9 cellular contexts compared by ENCODE assay signal in the genomic region with DNA sequence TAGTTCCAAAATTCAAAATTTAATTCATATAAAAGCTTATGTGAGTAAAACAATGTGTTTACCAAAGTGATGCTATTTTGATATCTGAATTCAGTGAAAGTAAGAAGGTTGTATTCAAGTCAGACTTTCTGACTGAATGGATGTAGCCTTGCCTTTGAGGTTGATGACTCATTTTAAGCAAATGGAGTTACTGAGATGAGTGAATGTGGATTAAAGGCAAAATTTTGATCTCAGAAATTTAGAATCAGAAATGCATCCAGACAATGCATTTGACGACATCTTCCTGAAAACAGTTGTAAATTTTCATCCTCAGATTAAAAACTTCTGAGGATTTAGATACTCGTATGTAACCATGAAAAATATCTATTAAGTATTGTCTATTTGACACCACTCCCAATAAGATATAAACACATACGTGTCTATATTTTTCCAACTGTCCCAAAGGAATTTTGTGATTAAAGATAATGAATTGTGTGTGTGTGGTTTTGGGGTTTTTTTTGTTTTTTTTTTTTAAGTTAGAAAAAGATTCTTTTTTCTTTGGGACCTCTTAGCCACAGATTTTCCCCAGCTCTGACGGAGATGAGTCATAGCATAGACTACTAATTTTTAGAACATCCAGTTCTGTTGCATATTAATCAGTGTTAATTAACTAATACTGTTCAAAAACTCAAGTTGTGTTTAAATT.
DNase-seq lines count a peak whose midpoint lies in the region; ATAC-seq lines count a peak whose summit lies in the region.
"Had no signal": no experiment of that assay in that cellular context is flagged by ENCODE, and none has a peak within 500 bp of the region (broad histone marks: within the 10 kb centered on the region; RNA-seq: fewer than 3 reads in every experiment).

No MANE protein-coding gene starts in this region.

- H3K9me3 Mint-ChIP-seq in activated naive CD4-positive, alpha-beta T cell treated with anti-CD3 and anti-CD28 coated beads, Interleukin-2, amount 10 ng/mL, durations not matched to agents 7 days and 5 days, result no peaks in the 10 kb centered on the region
- no peaks in the 10 kb centered on the region for H3K9me3 Mint-ChIP-seq in activated naive CD8-positive, alpha-beta T cell treated with anti-CD3 and anti-CD28 coated beads, Interleukin-2, amount 50 U/mL, for 24 hours
- H3K9me3 Mint-ChIP-seq in stimulated activated naive CD8-positive, alpha-beta T cell treated with anti-CD3 and anti-CD28 coated beads, Interleukin-15, amount 100 ng/mL, for 72 hours, result no peaks in the 10 kb centered on the region
- H3K9me3 Mint-ChIP-seq: dendritic cell treated with granulocyte-macrophage colony-stimulating factor and Interleukin-4, amounts not matched to agents 40 ng/mL and 50 ng/mL, for 4 days had no signal

- H3K27me3 Mint-ChIP-seq in activated naive CD4-positive, alpha-beta T cell treated with anti-CD3 and anti-CD28 coated beads, Interleukin-2, amount 10 ng/mL, durations not matched to agents 7 days and 5 days, result no peaks in the 10 kb centered on the region
- H3K27me3 Mint-ChIP-seq in activated naive CD8-positive, alpha-beta T cell treated with anti-CD3 and anti-CD28 coated beads, Interleukin-2, amount 50 U/mL, for 24 hours, result no peaks in the 10 kb centered on the region
- no peaks in the 10 kb centered on the region for H3K27me3 Mint-ChIP-seq in stimulated activated naive CD8-positive, alpha-beta T cell treated with anti-CD3 and anti-CD28 coated beads, Interleukin-15, amount 100 ng/mL, for 72 hours
- H3K27me3 Mint-ChIP-seq: dendritic cell treated with granulocyte-macrophage colony-stimulating factor and Interleukin-4, amounts not matched to agents 40 ng/mL and 50 ng/mL, for 4 days had no signal

- peak; percentile 83 for ATAC-seq in HG03139 (IDR thresholded peaks at IDR 0.05; ENCODE audit: unreplicated experiment)
- ATAC-seq in activated naive CD8-positive, alpha-beta T cell treated with anti-CD3 and anti-CD28 coated beads, Interleukin-2, amount 50 U/mL, for 24 hours, result peak; percentile 88
- peak; percentile 94 for ATAC-seq in stimulated activated naive CD8-positive, alpha-beta T cell treated with anti-CD3 and anti-CD28 coated beads, Interleukin-15, amount 100 ng/mL, for 72 hours

- peaks cover 54% of the 10 kb centered on the region for H3K36me3 Mint-ChIP-seq in activated naive CD4-positive, alpha-beta T cell treated with anti-CD3 and anti-CD28 coated beads, Interleukin-2, amount 10 ng/mL, durations not matched to agents 7 days and 5 days
- peaks cover 74% of the 10 kb centered on the region for H3K36me3 Mint-ChIP-seq in activated naive CD8-positive, alpha-beta T cell treated with anti-CD3 and anti-CD28 coated beads, Interleukin-2, amount 50 U/mL, for 24 hours (ENCODE audit: low read depth)

- no peak overlapping the region for H3K4me3 Mint-ChIP-seq in activated naive CD4-positive, alpha-beta T cell treated with anti-CD3 and anti-CD28 coated beads, Interleukin-2, amount 10 ng/mL, durations not matched to agents 7 days and 5 days
- H3K4me3 Mint-ChIP-seq in activated naive CD8-positive, alpha-beta T cell treated with anti-CD3 and anti-CD28 coated beads, Interleukin-2, amount 50 U/mL, for 24 hours, result peak overlapping the region; percentile 51
- H3K4me3 Mint-ChIP-seq in stimulated activated naive CD8-positive, alpha-beta T cell treated with anti-CD3 and anti-CD28 coated beads, Interleukin-15, amount 100 ng/mL, for 72 hours, result peak overlapping the region; percentile 31 to 66
- H3K4me3 Mint-ChIP-seq: dendritic cell treated with granulocyte-macrophage colony-stimulating factor and Interleukin-4, amounts not matched to agents 40 ng/mL and 50 ng/mL, for 4 days had no signal

- peak overlapping the region; percentile 39 for H3K27ac Mint-ChIP-seq in activated naive CD4-positive, alpha-beta T cell treated with anti-CD3 and anti-CD28 coated beads, Interleukin-2, amount 10 ng/mL, durations not matched to agents 7 days and 5 days
- peak overlapping the region; percentile 90 for H3K27ac Mint-ChIP-seq in activated naive CD8-positive, alpha-beta T cell treated with anti-CD3 and anti-CD28 coated beads, Interleukin-2, amount 50 U/mL, for 24 hours
- H3K27ac Mint-ChIP-seq in stimulated activated naive CD8-positive, alpha-beta T cell treated with anti-CD3 and anti-CD28 coated beads, Interleukin-15, amount 100 ng/mL, for 72 hours, result peak overlapping the region; percentile 72 to 76
- H3K27ac Mint-ChIP-seq: dendritic cell treated with granulocyte-macrophage colony-stimulating factor and Interleukin-4, amounts not matched to agents 40 ng/mL and 50 ng/mL, for 4 days had no signal

- DNase-seq in activated naive CD4-positive, alpha-beta T cell treated with anti-CD3 and anti-CD28 coated beads, Interleukin-2, amount 10 ng/mL, durations not matched to agents 7 days and 5 days, result no peak
- no peak for DNase-seq in activated naive CD4-positive, alpha-beta T cell treated with Interleukin-2 at 50 U/mL for 16 hours
- no peak for DNase-seq in activated naive CD8-positive, alpha-beta T cell treated with anti-CD3 and anti-CD28 coated beads, Interleukin-2, amount 50 U/mL, for 24 hours
- DNase-seq in stimulated activated naive CD8-positive, alpha-beta T cell treated with anti-CD3 and anti-CD28 coated beads, Interleukin-15, amount 100 ng/mL, for 72 hours, result no peak
- DNase-seq in cerebellar nuclear complex (lab: John Stamatoyannopoulos, UW) (no peak), activated gamma-delta T cell treated with Interleukin-2 at 50 U/mL for 16 hours (no peak)
- DNase-seq in stimulated activated naive CD4-positive, alpha-beta T cell treated with Interleukin-2 at 50 U/mL for 16 hours (lab: John Stamatoyannopoulos, UW), result no peak

- CTCF ChIA-PET in activated naive CD4-positive, alpha-beta T cell treated with anti-CD3 and anti-CD28 coated beads, Interleukin-2, amount 10 ng/mL, durations not matched to agents 7 days and 5 days (lab: Charles Lee), result interaction anchor here (1.1 to 3.3 kb wide), 5 partner anchors 11 to 76 kb away, joined by 3 to 11 read pairs (median 4); no protein-coding TSS in a partner anchor

- H3K4me1 Mint-ChIP-seq in activated naive CD4-positive, alpha-beta T cell treated with anti-CD3 and anti-CD28 coated beads, Interleukin-2, amount 10 ng/mL, durations not matched to agents 7 days and 5 days, result peaks cover 59% of the 10 kb centered on the region
- peaks cover 78% of the 10 kb centered on the region for H3K4me1 Mint-ChIP-seq in activated naive CD8-positive, alpha-beta T cell treated with anti-CD3 and anti-CD28 coated beads, Interleukin-2, amount 50 U/mL, for 24 hours
- H3K4me1 Mint-ChIP-seq in stimulated activated naive CD8-positive, alpha-beta T cell treated with anti-CD3 and anti-CD28 coated beads, Interleukin-15, amount 100 ng/mL, for 72 hours, result peaks cover 61% of the 10 kb centered on the region

Comparison
In these comparisons a context has a peak if more than half of its experiments do, and no peak if none do; other contexts are left out.
1. H3K27ac Mint-ChIP-seq: peak in every context shown above with its lines; median percentile 90 in activated naive CD8-positive, alpha-beta T cell treated with anti-CD3 and anti-CD28 coated beads, Interleukin-2, amount 50 U/mL, for 24 hours; 74 in stimulated activated naive CD8-positive, alpha-beta T cell treated with anti-CD3 and anti-CD28 coated beads, Interleukin-15, amount 100 ng/mL, for 72 hours; 39 in activated naive CD4-positive, alpha-beta T cell treated with anti-CD3 and anti-CD28 coated beads, Interleukin-2, amount 10 ng/mL, durations not matched to agents 7 days and 5 days.